In the genomic region with DNA sequence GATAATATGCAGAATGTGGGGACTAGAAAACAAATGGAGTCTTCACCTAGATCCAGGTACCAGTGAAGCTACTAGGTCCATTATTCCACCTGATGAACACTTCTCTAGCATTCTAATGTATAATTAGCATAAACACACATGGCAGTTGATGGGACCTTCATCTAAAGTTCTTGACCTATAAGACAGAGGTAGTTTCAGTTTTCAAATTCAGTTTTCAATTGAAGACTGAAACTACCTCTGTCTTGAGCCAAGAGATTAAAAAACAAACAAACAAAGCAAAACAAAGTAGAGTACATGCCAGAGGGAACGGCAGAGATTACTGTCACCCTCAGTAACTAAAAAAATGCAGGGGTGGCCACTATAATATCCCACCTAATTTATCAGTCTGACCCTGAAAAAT, we compare ENCODE assay signal across 18 cellular contexts.
"Had no signal": no experiment of that assay in that cellular context is flagged by ENCODE, and none has a peak within 500 bp of the region (broad histone marks: within the 10 kb centered on the region; RNA-seq: fewer than 3 reads in every experiment).

No MANE protein-coding gene starts in this region.

- ATAC-seq: activated CD4-positive, alpha-beta T cell treated with anti-CD3 and anti-CD28 coated beads for 36 hours; activated naive CD8-positive, alpha-beta T cell treated with anti-CD3 and anti-CD28 coated beads, Interleukin-2, amount 50 U/mL, for 24 hours; left cardiac atrium; natural killer cell treated with Interleukin-12 subunit alpha and Interleukin-12 subunit beta and Interleukin-15 and Interleukin-18, amount 100 ng/mL, for 72 hours; stimulated activated naive B cell treated with anti-CD40 and anti-IgM and Interleukin-4, amounts not matched to agents 10 μg/mL and 1 μg/mL and 100 μg/mL, for 72 hours had no signal

- DNase-seq: activated B cell treated with CpG ODN at 0.5 μM for 24 hours; activated CD4-positive, alpha-beta T cell treated with anti-CD3 and anti-CD28 coated beads for 36 hours; activated CD4-positive, alpha-beta T cell treated with anti-CD3 and anti-CD28 coated beads, Interleukin-2, amount 50 U/mL, for 4 hours; activated CD8-positive, alpha-beta memory T cell treated with anti-CD3 and anti-CD28 coated beads for 24 hours; activated CD8-positive, alpha-beta memory T cell treated with anti-CD3 and anti-CD28 coated beads, Interleukin-2, amount 50 U/mL, for 4 hours; activated gamma-delta T cell; activated naive CD4-positive, alpha-beta T cell treated with anti-CD3 and anti-CD28 coated beads, Interleukin-2, amount 50 U/mL, for 16 hours; activated naive CD8-positive, alpha-beta T cell treated with anti-CD3 and anti-CD28 coated beads, Interleukin-2, amount 50 U/mL, for 24 hours; cerebellar nuclear complex; hypothalamus; islet precursor cell; left cardiac atrium; ovary; stimulated activated CD4-positive, alpha-beta T cell treated with anti-CD3 and anti-CD28 coated beads, Interleukin-2, amount 100 ng/mL, for 48 hours; stimulated activated CD8-positive, alpha-beta memory T cell treated with anti-CD3 and anti-CD28 coated beads, Interleukin-4, amount 100 ng/mL, for 48 hours; stimulated activated naive B cell treated with anti-CD40 and anti-IgM and Interleukin-4, amounts not matched to agents 10 μg/mL and 1 μg/mL and 100 μg/mL, for 72 hours; testis had no signal
